2 cellular contexts compared by ENCODE assay signal in the genomic region with DNA sequence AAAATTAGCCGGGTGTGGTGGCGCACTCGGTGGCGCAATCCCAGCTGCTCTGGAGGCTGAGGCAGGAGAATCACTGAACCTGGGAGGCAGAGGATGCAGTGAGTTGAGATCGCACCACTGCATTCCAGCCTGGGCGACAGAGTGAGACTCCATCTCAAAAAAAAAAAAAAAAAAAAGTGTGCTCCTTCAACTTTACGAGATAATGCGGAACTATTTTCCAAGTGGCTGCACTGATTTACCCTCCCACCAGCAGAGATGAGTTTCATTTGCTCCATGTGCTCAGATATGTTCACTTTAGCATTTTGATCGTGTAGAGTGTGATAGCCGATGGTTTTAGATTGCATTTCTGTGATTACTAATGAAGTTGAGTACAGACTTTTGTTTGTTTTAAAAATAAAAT.
TF ChIP-seq lines count a peak whose summit lies in the region.

No MANE protein-coding gene starts in this region.

TF ChIP-seq in HepG2, 621 proteins besides CTCF, POLR2A, EP300 and RAD21:
- TF ChIP-seq, protein P1, sequence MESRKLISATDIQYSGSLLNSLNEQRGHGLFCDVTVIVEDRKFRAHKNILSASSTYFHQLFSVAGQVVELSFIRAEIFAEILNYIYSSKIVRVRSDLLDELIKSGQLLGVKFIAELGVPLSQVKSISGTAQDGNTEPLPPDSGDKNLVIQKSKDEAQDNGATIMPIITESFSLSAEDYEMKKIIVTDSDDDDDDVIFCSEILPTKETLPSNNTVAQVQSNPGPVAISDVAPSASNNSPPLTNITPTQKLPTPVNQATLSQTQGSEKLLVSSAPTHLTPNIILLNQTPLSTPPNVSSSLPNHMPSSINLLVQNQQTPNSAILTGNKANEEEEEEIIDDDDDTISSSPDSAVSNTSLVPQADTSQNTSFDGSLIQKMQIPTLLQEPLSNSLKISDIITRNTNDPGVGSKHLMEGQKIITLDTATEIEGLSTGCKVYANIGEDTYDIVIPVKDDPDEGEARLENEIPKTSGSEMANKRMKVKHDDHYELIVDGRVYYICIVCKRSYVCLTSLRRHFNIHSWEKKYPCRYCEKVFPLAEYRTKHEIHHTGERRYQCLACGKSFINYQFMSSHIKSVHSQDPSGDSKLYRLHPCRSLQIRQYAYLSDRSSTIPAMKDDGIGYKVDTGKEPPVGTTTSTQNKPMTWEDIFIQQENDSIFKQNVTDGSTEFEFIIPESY (CRISPR knock-in tag; IDR thresholded peaks at IDR 0.05), result peak; percentile 22; the same call in 1 of the 2 replicates
- no peak for TF ChIP-seq HOXA9 (CRISPR knock-in tag; IDR thresholded peaks at IDR 0.05; ENCODE audit: borderline replicate concordance)
- 0 out of 2 replicates have a peak, but pooled peaks have one; percentile 2 for TF ChIP-seq CEBPB (IDR thresholded peaks at IDR 0.05; ENCODE audit: borderline replicate concordance, low read depth, low read length)

TF ChIP-seq in GM12891, 5 proteins besides CTCF, POLR2A, EP300 and RAD21:
- no peak for TF ChIP-seq SPI1 (IDR thresholded peaks at IDR 0.05; ENCODE audit: low read depth, low read length)
- no peak for TF ChIP-seq POU2F2 (IDR thresholded peaks at IDR 0.05; ENCODE audit: low read depth, low read length)
- no peak for TF ChIP-seq PAX5 (IDR thresholded peaks at IDR 0.05; ENCODE audit: insufficient read depth, low read length, severe bottlenecking)
- TF ChIP-seq POLR2AphosphoS5 (IDR thresholded peaks at IDR 0.05; ENCODE audit: low read depth, low read length), result no peak
- no peak for TF ChIP-seq TAF1 (IDR thresholded peaks at IDR 0.05; ENCODE audit: low read depth, low read length)
